ENCODE assay signal across 20 cellular contexts in genomic region chr10:13224210-13224995, GRCh38. TPM values are rescaled to one million over a fixed set of nuclear protein-coding genes. Genes with fewer than 3 reads are reported as not detected.
DNase-seq lines count a peak whose midpoint lies in the region; ATAC-seq, FAIRE-seq and TF ChIP-seq lines count a peak whose summit lies in the region.
"Had no signal": no experiment of that assay in that cellular context is flagged by ENCODE, and none has a peak within 500 bp of the region (broad histone marks: within the 10 kb centered on the region; RNA-seq: fewer than 3 reads in every experiment).

No MANE protein-coding gene starts in this region.

- no peaks in the 10 kb centered on the region for H3K36me3 Mint-ChIP-seq in neural progenitor cell
- H3K36me3 Mint-ChIP-seq in activated T-helper 2 cell treated with anti-CD3 and anti-CD28 coated beads, Interferon-gamma antibody, Interleukin-2, Interleukin-4, amounts not matched to agents 10 μg/mL and 5 μg/mL and 100 μg/mL, durations not matched to agents 14 hours and 24 hours and 36 hours (ENCODE audit: low read depth) = no peaks in the 10 kb centered on the region
- H3K36me3 Mint-ChIP-seq: CD8-positive, alpha-beta memory T cell had no signal

- TF ChIP-seq CTCF in K562 (IDR thresholded peaks at IDR 0.05 in 2 of 3, conservative IDR thresholded peaks at IDR 0.05 in 1 of 3; ENCODE audit: insufficient read depth in 2 of 3, low read depth in 1 of 3, low read length in 3 of 3) (no peak), neural progenitor cell (IDR thresholded peaks at IDR 0.05) (no peak)

- POLR2A ChIA-PET in K562 (lab: Yijun Ruan, JAX) = interaction anchor here (0.9 to 1.0 kb wide), 2 partner anchors 14 to 119 kb away, joined by 3 to 4 read pairs; no protein-coding TSS in a partner anchor

- TF ChIP-seq POLR2A in K562 (conservative IDR thresholded peaks at IDR 0.05) = no peak

- H3K4me1 ChIP-seq in K562 (replicated peaks in 1 of 2; ENCODE audit: control insufficient read depth in 2 of 2, insufficient read depth in 2 of 2, low read length in 2 of 2) (no peaks in the 10 kb centered on the region; a peak in 2 of 5 replicates), neural progenitor cell (no peaks in the 10 kb centered on the region), right cardiac atrium (ENCODE audit: control insufficient read depth, insufficient read depth, low read length) (no peaks in the 10 kb centered on the region)

- H3K4me3 ChIP-seq in K562 (no peak overlapping the region), neural progenitor cell (no peak overlapping the region), right cardiac atrium (ENCODE audit: low read length) (no peak overlapping the region)
- H3K4me3 ChIP-seq: BLaER1, PC-9 had no signal

- no peaks in the 10 kb centered on the region for H3F3A ChIP-seq in neural progenitor cell (ENCODE audit: low read depth)

- H4K20me1 ChIP-seq in K562 (replicated peaks; ENCODE audit: control insufficient read depth, insufficient read depth, low read length) (no peaks in the 10 kb centered on the region; the same call in 1 of the 2 replicates), neural progenitor cell (ENCODE audit: low read depth) (no peaks in the 10 kb centered on the region)
- H4K20me1 ChIP-seq: BLaER1 had no signal

- H3K4me3 Mint-ChIP-seq in neural progenitor cell = no peak overlapping the region
- H3K4me3 Mint-ChIP-seq in activated T-helper 2 cell treated with anti-CD3 and anti-CD28 coated beads, Interferon-gamma antibody, Interleukin-2, Interleukin-4, amounts not matched to agents 10 μg/mL and 5 μg/mL and 100 μg/mL, durations not matched to agents 14 hours and 24 hours and 36 hours (ENCODE audit: low read depth) = no peak overlapping the region
- H3K4me3 Mint-ChIP-seq: CD8-positive, alpha-beta memory T cell had no signal

- no peak for TF ChIP-seq RAD21 in Ishikawa (IDR thresholded peaks at IDR 0.05; ENCODE audit: low read depth)
- TF ChIP-seq RAD21 in K562 (CRISPR knock-in tag; conservative IDR thresholded peaks at IDR 0.05 in 1 of 2, IDR thresholded peaks at IDR 0.05 in 1 of 2) = no peak

- H3K79me2 ChIP-seq in K562 (ENCODE audit: control insufficient read depth, insufficient read depth, low read length) (no peaks in the 10 kb centered on the region), neural progenitor cell (ENCODE audit: low read depth) (no peaks in the 10 kb centered on the region)

- H3K4me2 ChIP-seq in K562 (ENCODE audit: insufficient read depth, low read length) = no peak overlapping the region
- no peak overlapping the region for H3K4me2 ChIP-seq in neural progenitor cell
- H3K4me2 ChIP-seq: BLaER1, PC-9 had no signal

- no peak for FAIRE-seq in K562 (lab: Jason Lieb, UNC)
- FAIRE-seq: GM18507, HTR-8/SVneo had no signal

- TF ChIP-seq EP300 in Ishikawa (IDR thresholded peaks at IDR 0.05; ENCODE audit: borderline replicate concordance) (no peak), K562 (IDR thresholded peaks at IDR 0.05; ENCODE audit: low read length) (no peak)

- peak; percentile 47 for DNase-seq in ELF-1 (ENCODE audit: low read depth, low spot score)
- DNase-seq in K562 (ENCODE audit: extremely low read depth in 1 of 4, low spot score in 3 of 4) = no peak
- DNase-seq in neural progenitor cell (ENCODE audit: low spot score) = peak; percentile 27
- no peak for DNase-seq in right cardiac atrium
- DNase-seq in caudate nucleus (lab: John Stamatoyannopoulos, UW) = no peak
- no peak for DNase-seq in activated T-helper 2 cell treated with anti-CD3 and anti-CD28 coated beads, Interferon-gamma antibody, Interleukin-2, Interleukin-4, amounts not matched to agents 10 μg/mL and 5 μg/mL and 100 μg/mL, durations not matched to agents 14 hours and 24 hours and 36 hours (ENCODE audit: low spot score)
- DNase-seq: CD8-positive, alpha-beta memory T cell; DMS 273 treated with DMSO at 0.1 percent for 48 hours; EL; NCI-H1092; NCI-H1694; NCI-H2107; NCI-H226; NCI-H526 treated with DMSO at 0.1 percent for 48 hours; PC-9; Right ventricle myocardium superior had no signal

- H3K27me3 ChIP-seq in K562 (ENCODE audit: control insufficient read depth in 2 of 2, insufficient read depth in 2 of 2, low read length in 2 of 2) (peaks cover 0 to 4% of the 10 kb centered on the region in 2 experiments; a peak in 1 of 5 replicates), neural progenitor cell (no peaks in the 10 kb centered on the region), right cardiac atrium (ENCODE audit: control insufficient read depth, insufficient read depth) (no peaks in the 10 kb centered on the region)
- H3K27me3 ChIP-seq: BLaER1 had no signal

- intact Hi-C loops in K562 (cut with micrococcal nuclease) (loop anchor here (10.0 kb wide), 1 partner anchor 50 kb away; no protein-coding TSS in a partner anchor), right cardiac atrium (cut with DNase I) (no loop called here)
- intact Hi-C loops in activated T-helper 2 cell treated with anti-CD3 and anti-CD28 coated beads, Interferon-gamma antibody, Interleukin-2, Interleukin-4, amounts not matched to agents 10 μg/mL and 5 μg/mL and 100 μg/mL, durations not matched to agents 14 hours and 24 hours and 36 hours (cut with micrococcal nuclease) = no loop called here

- peaks cover 5% of the 10 kb centered on the region for H3K27me3 Mint-ChIP-seq in neural progenitor cell (ENCODE audit: insufficient read depth, low read depth)
- no peaks in the 10 kb centered on the region for H3K27me3 Mint-ChIP-seq in activated T-helper 2 cell treated with anti-CD3 and anti-CD28 coated beads, Interferon-gamma antibody, Interleukin-2, Interleukin-4, amounts not matched to agents 10 μg/mL and 5 μg/mL and 100 μg/mL, durations not matched to agents 14 hours and 24 hours and 36 hours (ENCODE audit: low read depth)

- H3K9me3 ChIP-seq in K562 (replicated peaks; ENCODE audit: control insufficient read depth, insufficient read depth, low read depth, low read length) (no peaks in the 10 kb centered on the region), neural progenitor cell (ENCODE audit: low read depth) (no peaks in the 10 kb centered on the region), right cardiac atrium (ENCODE audit: control insufficient read depth, low read length) (no peaks in the 10 kb centered on the region)
- H3K9me3 ChIP-seq: BLaER1 had no signal

- no peak overlapping the region for H3K9ac ChIP-seq in K562 (ENCODE audit: insufficient read depth in 1 of 2, low read depth in 2 of 2, low read length in 2 of 2)
- H3K9ac ChIP-seq in neural progenitor cell = no peak overlapping the region
- H3K9ac ChIP-seq: BLaER1 had no signal

- H3K9me1 ChIP-seq in K562 (ENCODE audit: control insufficient read depth, insufficient read depth, low read length) = no peaks in the 10 kb centered on the region

- no peak overlapping the region for H3K27ac Mint-ChIP-seq in neural progenitor cell
- H3K27ac Mint-ChIP-seq in activated T-helper 2 cell treated with anti-CD3 and anti-CD28 coated beads, Interferon-gamma antibody, Interleukin-2, Interleukin-4, amounts not matched to agents 10 μg/mL and 5 μg/mL and 100 μg/mL, durations not matched to agents 14 hours and 24 hours and 36 hours = no peak overlapping the region
- H3K27ac Mint-ChIP-seq: CD8-positive, alpha-beta memory T cell had no signal

- no TSS peak for BruUV-seq in K562 (replicated peaks; lab: Mats Ljungman, UMichigan)

- no peak for ATAC-seq in K562
- no peak for ATAC-seq in right cardiac atrium

- H2AFZ ChIP-seq in K562 (ENCODE audit: low read depth, low read length) = no peak overlapping the region
- H2AFZ ChIP-seq in neural progenitor cell (replicated peaks) = no peak overlapping the region
- H2AFZ ChIP-seq: PC-9 had no signal

- WGBS in K562 (ENCODE audit: insufficient coverage, low coverage, missing lambda C conversion rate) = 35% methylated on average over 11 of the region's 11 CpGs
- 86% methylated on average over 11 of the region's 11 CpGs for WGBS in right cardiac atrium

- no peaks in the 10 kb centered on the region for H3K36me3 ChIP-seq in K562 (ENCODE audit: control insufficient read depth, insufficient read depth, low read length)
- no peaks in the 10 kb centered on the region for H3K36me3 ChIP-seq in neural progenitor cell
- H3K36me3 ChIP-seq: BLaER1 had no signal

- no peak overlapping the region for H3K27ac ChIP-seq in K562 (ENCODE audit: extremely low read depth, low read depth, low read length)
- no peak overlapping the region for H3K27ac ChIP-seq in neural progenitor cell
- H3K27ac ChIP-seq in right cardiac atrium (ENCODE audit: low read length) = no peak overlapping the region
- no peak overlapping the region for H3K27ac ChIP-seq in caudate nucleus (ENCODE audit: low read depth, low read length)
- H3K27ac ChIP-seq: BLaER1, PC-9 had no signal

- no peaks in the 10 kb centered on the region for H3K9me3 Mint-ChIP-seq in neural progenitor cell
- no peaks in the 10 kb centered on the region for H3K9me3 Mint-ChIP-seq in activated T-helper 2 cell treated with anti-CD3 and anti-CD28 coated beads, Interferon-gamma antibody, Interleukin-2, Interleukin-4, amounts not matched to agents 10 μg/mL and 5 μg/mL and 100 μg/mL, durations not matched to agents 14 hours and 24 hours and 36 hours
- H3K9me3 Mint-ChIP-seq: CD8-positive, alpha-beta memory T cell had no signal

- H3K4me1 Mint-ChIP-seq in neural progenitor cell = peaks cover 4% of the 10 kb centered on the region
- no peaks in the 10 kb centered on the region for H3K4me1 Mint-ChIP-seq in activated T-helper 2 cell treated with anti-CD3 and anti-CD28 coated beads, Interferon-gamma antibody, Interleukin-2, Interleukin-4, amounts not matched to agents 10 μg/mL and 5 μg/mL and 100 μg/mL, durations not matched to agents 14 hours and 24 hours and 36 hours (ENCODE audit: low read depth)
- H3K4me1 Mint-ChIP-seq: CD8-positive, alpha-beta memory T cell had no signal

- in situ Hi-C loops in K562 (cut with MboI) = loop anchor here (5.0 kb wide), 1 partner anchor 78 kb away; the partner anchor contains the start of gene PHYH

- CTCF ChIA-PET in K562 (lab: Yijun Ruan, JAX; ENCODE audit: low intra/inter-chr PET ratio) = no interaction called here

RNA-seq across cellular contexts. Expression of gene UCMA, which starts 9.8 kb away (rescaled TPM):
- not detected in 2 replicates for total RNA-seq in K562 (2011; cell fraction: chromatin; rRNA removed; ENCODE audit: low replicate concordance)
- not detected in 2 replicates for total RNA-seq in K562 (2011; cell fraction: nucleolus; rRNA removed)
- total RNA-seq in K562 (2011; cell fraction: nucleoplasm; rRNA removed) = not detected in 2 replicates
- total RNA-seq in K562 (2014; rRNA removed) (not detected in 2 replicates), K562 (2014; rRNA removed; fragmentation: Illumina TruSeq; extraction: Trizol) (not detected in 2 replicates), K562 (2015; rRNA removed; fragmentation: Illumina TruSeq; extraction: Trizol) (not detected in 2 replicates), K562 (2021) (not detected in 2 replicates), neural progenitor cell (ENCODE audit: low replicate concordance) (not detected in 2 replicates), right cardiac atrium (not detected)
- polyA plus RNA-seq in K562 (2011; rRNA removed) (not detected in 2 replicates), K562 (2014; fragmentation: Illumina TruSeq; extraction: Trizol) (not detected in 2 replicates), K562 (2014; fragmentation: Nextera tagmentation; extraction: Ambion mirVana) (not detected), K562 (2014; rRNA removed) (not detected in 2 replicates), right cardiac atrium (not detected)
- polyA plus RNA-seq in K562 (2011; cell fraction: cytosol; rRNA removed) = not detected in 2 replicates
- not detected in 2 replicates for polyA plus RNA-seq in K562 (2011; cell fraction: nucleus; rRNA removed)
- not detected in 2 replicates for polyA plus RNA-seq in K562 (2012)
- polyA minus RNA-seq in K562 (2011; rRNA and poly(A)+ RNA removed) = not detected in 2 replicates
- polyA minus RNA-seq in K562 (2011; cell fraction: cytosol; rRNA and poly(A)+ RNA removed) = not detected in 2 replicates
- polyA minus RNA-seq in K562 (2011; cell fraction: nucleus; rRNA and poly(A)+ RNA removed) = not detected in 2 replicates
- not detected in 2 replicates for total RNA-seq in activated T-helper 2 cell treated with anti-CD3 and anti-CD28 coated beads, Interferon-gamma antibody, Interleukin-2, Interleukin-4, amounts not matched to agents 10 μg/mL and 5 μg/mL and 100 μg/mL, durations not matched to agents 14 hours and 24 hours and 36 hours
- total RNA-seq: CD8-positive, alpha-beta memory T cell; PC-9; Right ventricle myocardium superior had no signal
- polyA plus RNA-seq: CD8-positive, alpha-beta memory T cell had no signal

Comparison
In these comparisons a context has a peak if more than half of its experiments do, and no peak if none do; other contexts are left out.
1. DNase-seq: peak in ELF-1 (single experiment) and neural progenitor cell (single experiment); none in K562 (0 of 4), right cardiac atrium (0 of 3), caudate nucleus (0 of 61) and activated T-helper 2 cell treated with anti-CD3 and anti-CD28 coated beads, Interferon-gamma antibody, Interleukin-2, Interleukin-4, amounts not matched to agents 10 μg/mL and 5 μg/mL and 100 μg/mL, durations not matched to agents 14 hours and 24 hours and 36 hours (single experiment).